ENCODE assay signal across 8 cellular contexts in genomic region chr19:58575183-58576041, GRCh38. TPM values are rescaled to one million over a fixed set of nuclear protein-coding genes. Genes with fewer than 3 reads are reported as not detected.
DNase-seq lines count a peak whose midpoint lies in the region; ATAC-seq and TF ChIP-seq lines count a peak whose summit lies in the region.

No MANE protein-coding gene starts in this region.

- peaks cover 7% of the 10 kb centered on the region; the same call in 1 of the 2 replicates for H3K36me3 Mint-ChIP-seq in WTC11

- POLR2A ChIA-PET in WTC11 (lab: Charles Lee) = interaction anchor here (0.6 to 1.8 kb wide), 5 partner anchors 13 to 189 kb away, joined by 3 to 8 read pairs (median 6); partner anchors contain the start of genes CHMP2A, UBE2M and ZBTB45

- no peak for TF ChIP-seq CTCF in WTC11 (IDR thresholded peaks at IDR 0.05)
- peak; percentile 27 for TF ChIP-seq CTCF in liver (IDR thresholded peaks at IDR 0.05; ENCODE audit: low read depth, low read length, missing input control)

- no peaks in the 10 kb centered on the region for H3K27me3 Mint-ChIP-seq in WTC11 (ENCODE audit: low read depth)

- H3K27ac ChIP-seq in cingulate gyrus (ENCODE audit: low read depth, low read length) (peak overlapping the region; percentile 95), liver (ENCODE audit: low read depth in 1 of 2, low read length in 2 of 2) (peak overlapping the region; percentile 83 to 93)

- peak overlapping the region; percentile 67 to 73 for H3K9ac ChIP-seq in liver (ENCODE audit: low read depth in 1 of 2, low read length in 2 of 2)

- under 1% methylated on average over 66 of the region's 66 CpGs for WGBS in liver

- H3K4me3 ChIP-seq in liver (ENCODE audit: low read depth in 1 of 3, low read length in 3 of 3) = peak overlapping the region; percentile 82 to 87 (median 86)

- H3K4me1 ChIP-seq in liver (ENCODE audit: control insufficient read depth in 4 of 4, insufficient read depth in 4 of 4, low read length in 3 of 4) = peaks cover 4 to 25% (median 17%) of the 10 kb centered on the region in 4 donors

- H3K27ac Mint-ChIP-seq in WTC11 = peak overlapping the region; percentile 93

- no peaks in the 10 kb centered on the region for H3K9me3 ChIP-seq in liver (ENCODE audit: control insufficient read depth in 4 of 4, low read length in 3 of 4)

- H3K36me3 ChIP-seq in liver (ENCODE audit: control insufficient read depth in 4 of 4, insufficient read depth in 3 of 4, low read depth in 1 of 4, low read length in 3 of 4) = peaks cover 0 to 12% (median 0%) of the 10 kb centered on the region in 4 donors

- H3K4me3 Mint-ChIP-seq in WTC11 = peak overlapping the region; percentile 99

- H3K27me3 ChIP-seq in liver (ENCODE audit: control insufficient read depth in 4 of 4, insufficient read depth in 4 of 4, low read length in 3 of 4) = no peaks in the 10 kb centered on the region

- DNase-seq in A172 (ENCODE audit: low spot score) (peak; percentile 92), WTC11 (ENCODE audit: low spot score) (peak; percentile 92), NOMO-1 (lab: John Stamatoyannopoulos, UW; ENCODE audit: unreplicated experiment in 2 of 2) (no peak)
- DNase-seq in stimulated activated CD4-positive, alpha-beta T cell treated with anti-CD3 and anti-CD28 coated beads, TNF-alpha, amount 100 ng/mL, for 24 hours (ENCODE audit: low read depth in 3 of 3) = peak in 2 of 3 experiments; percentile 57 to 83

- CTCF ChIA-PET in WTC11 (lab: Charles Lee) = interaction anchor here (0.5 to 2.0 kb wide), 9 partner anchors 10 to 231 kb away, joined by 3 to 26 read pairs (median 3); partner anchors contain the start of genes TRIM28 and ZBTB45

- ATAC-seq in GM19023 (IDR thresholded peaks at IDR 0.05; ENCODE audit: unreplicated experiment) (peak; percentile 43), HG03196 (IDR thresholded peaks at IDR 0.05; ENCODE audit: unreplicated experiment) (peak; percentile 37), WTC11 (peak; percentile 60)

- no peaks in the 10 kb centered on the region for H3K9me3 Mint-ChIP-seq in WTC11

- H3K4me1 Mint-ChIP-seq in WTC11 = peaks cover 17% of the 10 kb centered on the region

- TF ChIP-seq RAD21 in liver (IDR thresholded peaks at IDR 0.05) = no peak

TF ChIP-seq in WTC11, 78 proteins besides CTCF, POLR2A, EP300 and RAD21 (continues in another document):
- TF ChIP-seq NFATC4 (CRISPR knock-in tag; IDR thresholded peaks at IDR 0.05) = no peak
- TF ChIP-seq E2F1 (CRISPR knock-in tag; IDR thresholded peaks at IDR 0.05) = no peak
- TF ChIP-seq NFYB (CRISPR knock-in tag; conservative IDR thresholded peaks at IDR 0.05; ENCODE audit: low read depth) = peak; percentile 74
- TF ChIP-seq MLX (CRISPR knock-in tag; IDR thresholded peaks at IDR 0.05) = no peak
- no peak for TF ChIP-seq CBFB (CRISPR knock-in tag; IDR thresholded peaks at IDR 0.05; ENCODE audit: low read depth)
- TF ChIP-seq CREM (CRISPR knock-in tag; IDR thresholded peaks at IDR 0.05) = peak; percentile 76; the same call in 1 of the 2 replicates
- no peak for TF ChIP-seq ZNF263 (CRISPR knock-in tag; IDR thresholded peaks at IDR 0.05; ENCODE audit: low read depth)

TF ChIP-seq in liver, 16 proteins besides CTCF, POLR2A, EP300 and RAD21:
- peak; percentile 13 to 16 for TF ChIP-seq HNF4A (conservative IDR thresholded peaks at IDR 0.05)
- no peak for TF ChIP-seq HNF4G (IDR thresholded peaks at IDR 0.05)
- TF ChIP-seq YY1 (IDR thresholded peaks at IDR 0.05) = peak; percentile 69
- TF ChIP-seq RXRA (IDR thresholded peaks at IDR 0.05) = peak in 1 of 2 donors; percentile 17
- TF ChIP-seq REST (IDR thresholded peaks at IDR 0.05) = peak; percentile 59
- TF ChIP-seq FOXA1 (IDR thresholded peaks at IDR 0.05) = no peak
- TF ChIP-seq SP1 (IDR thresholded peaks at IDR 0.05) = peak; percentile 62
- no peak for TF ChIP-seq JUND (IDR thresholded peaks at IDR 0.05)
- TF ChIP-seq EGR1 (IDR thresholded peaks at IDR 0.05; ENCODE audit: low read depth in 2 of 2) = no peak
- TF ChIP-seq ZBTB33 (IDR thresholded peaks at IDR 0.05) = no peak
- TF ChIP-seq MAX (IDR thresholded peaks at IDR 0.05) = peak; percentile 42
- peak in 1 of 2 donors; percentile 66 for TF ChIP-seq GABPA (IDR thresholded peaks at IDR 0.05 in 1 of 2, conservative IDR thresholded peaks at IDR 0.05 in 1 of 2)

RNA-seq across cellular contexts. Expression of gene MZF1, which starts 2.3 kb away (rescaled TPM):
- 17.4 and 17.8 TPM in 2 replicates for total RNA-seq in A172 (2014; rRNA removed; shearing (Covaris generic))
- total RNA-seq in WTC11 (2021) (22.2 to 26.2 TPM (median 23.9 TPM) in 3 replicates), liver (10 to 100 TPM in 1 of 2 donors, 1 to 10 TPM in 1; 9.3 to 21.1 TPM)
- polyA plus RNA-seq in liver = 1 to 10 TPM; 4.9 to 8.2 TPM

RNA-seq across cellular contexts. Expression of gene UBE2M, which starts 17.0 kb away (rescaled TPM):
- total RNA-seq in A172 (2014; rRNA removed; shearing (Covaris generic)) = 141 and 145 TPM in 2 replicates
- 93.7 to 105 TPM (median 97.1 TPM) in 3 replicates for total RNA-seq in WTC11 (2021)
- total RNA-seq in liver = 10 to 100 TPM; 12.1 to 30.7 TPM
- 10 to 100 TPM in 1 of 2 donors, 1 to 10 TPM in 1; 7.6 to 23.4 TPM for polyA plus RNA-seq in liver

RNA-seq across cellular contexts. Expression of gene CHMP2A, which starts 20.5 kb away (rescaled TPM):
- 32.1 and 48.2 TPM in 2 replicates for total RNA-seq in A172 (2014; rRNA removed; shearing (Covaris generic))
- 109 to 126 TPM (median 119 TPM) in 3 replicates for total RNA-seq in WTC11 (2021)
- total RNA-seq in liver = 10 to 100 TPM; 58.0 to 69.5 TPM
- polyA plus RNA-seq in liver = 100 to 1,000 TPM in 1 of 2 donors, 10 to 100 TPM in 1; 97.1 to 107 TPM

RNA-seq across cellular contexts. Expression of gene TRIM28, which starts 31.5 kb away (rescaled TPM):
- 545 and 619 TPM in 2 replicates for total RNA-seq in A172 (2014; rRNA removed; shearing (Covaris generic))
- 1,095 to 1,221 TPM (median 1,108 TPM) in 3 replicates for total RNA-seq in WTC11 (2021)
- 100 to 1,000 TPM in 1 of 2 donors, 10 to 100 TPM in 1; 80.5 to 157 TPM for total RNA-seq in liver
- polyA plus RNA-seq in liver = 10 to 100 TPM; 47.1 to 88.0 TPM

RNA-seq across cellular contexts. Expression of gene ZBTB45, which starts 55.8 kb away (rescaled TPM):
- 9.0 and 11.9 TPM in 2 replicates for total RNA-seq in A172 (2014; rRNA removed; shearing (Covaris generic))
- total RNA-seq in WTC11 (2021) = 17.0 to 19.7 TPM (median 18.0 TPM) in 3 replicates
- 1 to 10 TPM; 2.1 to 3.2 TPM for total RNA-seq in liver
- polyA plus RNA-seq in liver = 1 to 10 TPM; 2.2 to 4.0 TPM

Comparison
In these comparisons a context has a peak if more than half of its experiments do, and no peak if none do; other contexts are left out.
1. DNase-seq: peak in A172 (single experiment), WTC11 (single experiment) and stimulated activated CD4-positive, alpha-beta T cell treated with anti-CD3 and anti-CD28 coated beads, TNF-alpha, amount 100 ng/mL, for 24 hours (2 of 3); none in NOMO-1 (0 of 2).
2. Peak in every context shown above with its lines, with median percentiles within 50 percentile points of each other: ATAC-seq.